ENCODE assay signal across 9 cellular contexts in the genomic region with DNA sequence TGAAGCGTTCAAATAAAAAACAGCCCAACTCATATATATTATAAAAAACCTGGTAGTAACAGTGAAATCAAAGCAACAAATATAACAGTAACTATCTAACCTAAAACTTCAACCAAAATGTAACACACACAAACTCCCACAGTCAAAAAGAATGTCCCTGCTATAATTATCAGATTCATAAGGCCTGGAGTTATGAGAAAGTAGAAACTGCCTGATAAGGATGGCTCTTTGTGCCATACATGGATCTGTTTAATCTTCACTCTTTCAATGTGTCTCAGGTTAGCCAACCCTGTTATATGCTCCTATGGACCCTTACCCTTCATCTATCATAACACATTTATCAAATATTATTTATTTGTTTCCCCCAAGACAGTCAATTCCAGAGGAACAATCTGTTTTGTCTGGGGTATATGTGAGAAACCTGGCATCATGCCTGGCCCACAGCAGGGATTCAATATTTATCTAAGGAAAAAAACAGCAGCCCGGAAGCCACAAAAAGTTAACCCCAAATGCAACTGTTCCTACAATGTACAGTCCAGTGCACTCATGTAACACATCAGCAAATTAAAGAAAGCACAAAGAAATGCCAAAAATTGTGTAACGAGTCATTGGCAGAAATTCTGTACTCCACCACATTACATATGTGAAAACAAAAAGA. TPM values are rescaled to one million over a fixed set of nuclear protein-coding genes. Genes with fewer than 3 reads are reported as not detected.
A peak's percentile ranks its signal among the peaks of the same experiment; 100 is the strongest.
DNase-seq lines count a peak whose midpoint lies in the region; ATAC-seq and TF ChIP-seq lines count a peak whose summit lies in the region.
"Not testable (repeated sequence)": the region's sequence is repeated elsewhere in the genome, so short reads cannot be mapped to it uniquely, and the experiment has no call there.
"Had no signal": no experiment of that assay in that cellular context is flagged by ENCODE, and none has a peak within 500 bp of the region (broad histone marks: within the 10 kb centered on the region; RNA-seq: fewer than 3 reads in every experiment).

No MANE protein-coding gene starts in this region.

- H3K36me3 Mint-ChIP-seq in effector memory CD8-positive, alpha-beta T cell (ENCODE audit: insufficient read depth): peaks cover 49% of the 10 kb centered on the region

- H3K9me3 Mint-ChIP-seq in effector memory CD8-positive, alpha-beta T cell: not testable (repeated sequence)

- in situ Hi-C loops in Panc1 (cut with HindIII; ENCODE audit: low pct_unique_long_range_greater_than_20kb, low sequenced_read_pairs): not testable (repeated sequence)

- peak; percentile 5 for DNase-seq in A172 (ENCODE audit: low spot score)
- DNase-seq in EH (ENCODE audit: low read depth): peak; percentile 55
- DNase-seq in NCI-H2107 treated with DMSO at 0.1 percent for 48 hours (lab: John Stamatoyannopoulos, UW; ENCODE audit: unreplicated experiment): peak; percentile 2
- not testable (repeated sequence) for DNase-seq in Panc1 (ENCODE audit: low read depth, low spot score); effector memory CD8-positive, alpha-beta T cell
- peak; percentile 50 for DNase-seq in astrocyte of the hippocampus (ENCODE audit: low read depth, low spot score)
- peak in 1 of 2 donors; percentile 4 for DNase-seq in left colon
- DNase-seq in renal cortical epithelial cell (ENCODE audit: low read depth): peak; percentile 2

- H3K4me3 ChIP-seq in Panc1 (ENCODE audit: low read depth in 2 of 2, low read length in 2 of 2): not testable (repeated sequence)

- H3K4me1 Mint-ChIP-seq in effector memory CD8-positive, alpha-beta T cell (ENCODE audit: low read depth in 2 of 2): not testable (repeated sequence)

- TF ChIP-seq CTCF in Panc1 (IDR thresholded peaks at IDR 0.05): not testable (repeated sequence)

- H3K4me3 Mint-ChIP-seq in effector memory CD8-positive, alpha-beta T cell: not testable (repeated sequence)

- not testable (repeated sequence) for H3K27me3 ChIP-seq in Panc1 (ENCODE audit: control insufficient read depth, insufficient read depth, low read length)

- H3K4me1 ChIP-seq in Panc1 (ENCODE audit: control insufficient read depth, insufficient read depth, low read length): not testable (repeated sequence)

- H3K9me3 ChIP-seq in Panc1 (ENCODE audit: control insufficient read depth, insufficient read depth, low read depth, low read length): not testable (repeated sequence)

- H3K27ac ChIP-seq in Panc1 (ENCODE audit: low read length): not testable (repeated sequence)

- TSS peak; percentile 24 for BruUV-seq in Panc1 (replicated peaks; lab: Mats Ljungman, UMichigan)

- not testable (repeated sequence) for H3K36me3 ChIP-seq in Panc1 (ENCODE audit: control insufficient read depth, insufficient read depth, low read length)

- intact Hi-C loops in Panc1 (cut with micrococcal nuclease; ENCODE audit: unreplicated experiment); left colon (cut with DNase I, micrococcal nuclease): not testable (repeated sequence)

- peak overlapping the region; percentile 2 to 81 for H3K27ac Mint-ChIP-seq in effector memory CD8-positive, alpha-beta T cell

- CTCF ChIA-PET in Panc1 (lab: Charles Lee): not testable (repeated sequence)

- H3K27me3 Mint-ChIP-seq in effector memory CD8-positive, alpha-beta T cell: not testable (repeated sequence)

- ATAC-seq in Panc1; effector memory CD8-positive, alpha-beta T cell (replicated peaks): not testable (repeated sequence)
- peak; percentile 40 for ATAC-seq in left colon

- POLR2A ChIA-PET in Panc1 (lab: Charles Lee): not testable (repeated sequence)

RNA-seq across cellular contexts. Expression of a gene that starts 44.2 kb away (rescaled TPM):
- 60.8 and 97.1 TPM in 2 replicates for total RNA-seq in A172 (2014; rRNA removed; shearing (Covaris generic))
- 75.1 TPM for total RNA-seq in Panc1 (2021; ENCODE audit: unreplicated experiment)
- polyA plus RNA-seq in Panc1 (2012; ENCODE audit: insufficient read length): 31.7 TPM
- 10 to 100 TPM; 29.2 to 39.0 TPM for total RNA-seq in left colon
- 67.7 and 78.0 TPM in 2 replicates for total RNA-seq in renal cortical epithelial cell

RNA-seq across cellular contexts. Expression of a gene that starts 58.7 kb away (rescaled TPM):
- total RNA-seq in A172 (2014; rRNA removed; shearing (Covaris generic)): 0.10 and 0.62 TPM in 2 replicates
- total RNA-seq in Panc1 (2021; ENCODE audit: unreplicated experiment) (14.5 TPM), left colon (1 to 10 TPM; 9.0 to 9.2 TPM), renal cortical epithelial cell (4.4 and 5.7 TPM in 2 replicates)
- polyA plus RNA-seq in Panc1 (2012; ENCODE audit: insufficient read length): 7.4 TPM
- total RNA-seq: HFFc6 had no signal
